In genomic region chr13:92761710-92762109, GRCh38 we compare ENCODE assay signal across 37 cellular contexts.
"Had no signal": no experiment of that assay in that cellular context is flagged by ENCODE, and none has a peak within 500 bp of the region (broad histone marks: within the 10 kb centered on the region; RNA-seq: fewer than 3 reads in every experiment).

No MANE protein-coding gene starts in this region.

- H3K9me3 Mint-ChIP-seq: activated CD4-positive, alpha-beta T cell treated with anti-CD3 and anti-CD28 coated beads, Interleukin-2, amount 10 ng/mL, durations not matched to agents 24 days and 14 days had no signal

- H3K27me3 ChIP-seq: adrenal gland, body of pancreas, brain microvascular endothelial cell, breast epithelium had no signal

- H3K4me1 ChIP-seq: adrenal gland, body of pancreas, breast epithelium had no signal

- H3K27ac ChIP-seq: adrenal gland, body of pancreas, brain microvascular endothelial cell, breast epithelium, VCaP had no signal

- H3K4me1 Mint-ChIP-seq: activated B cell treated with CpG ODN at 0.5 μM for 24 hours; activated CD4-positive, alpha-beta T cell treated with anti-CD3 and anti-CD28 coated beads, Interleukin-2, amount 10 ng/mL, durations not matched to agents 24 days and 14 days; activated naive CD8-positive, alpha-beta T cell treated with anti-CD3 and anti-CD28 coated beads for 36 hours; activated T-helper 17 cell treated with anti-CD3 and anti-CD28 coated beads, Interleukin-2, amount 50 U/mL, for 72 hours had no signal

- H3K4me3 Mint-ChIP-seq: activated B cell treated with CpG ODN at 0.5 μM for 24 hours; activated CD4-positive, alpha-beta memory T cell treated with anti-CD3 and anti-CD28 coated beads for 36 hours; activated CD4-positive, alpha-beta T cell treated with anti-CD3 and anti-CD28 coated beads, Interleukin-2, amount 10 ng/mL, durations not matched to agents 24 days and 14 days; activated CD8-positive, alpha-beta T cell treated with anti-CD3 and anti-CD28 coated beads for 36 hours; activated naive CD4-positive, alpha-beta T cell treated with anti-CD3 and anti-CD28 coated beads for 36 hours; activated naive CD8-positive, alpha-beta T cell treated with anti-CD3 and anti-CD28 coated beads for 36 hours; activated T-cell treated with anti-CD3 and anti-CD28 coated beads, Interleukin-2, amount 50 U/mL, for 4 hours; activated T-cell treated with anti-CD3 and anti-CD28 coated beads, Interleukin-2, amount 50 U/mL, for 72 hours; activated T-helper 1 cell treated with anti-CD3 and anti-CD28 coated beads, Interleukin-12 subunit alpha, Interleukin-12 subunit beta, Interleukin-2, Interleukin-4 antibody, amounts not matched to agents 30 ng/mL and 10 ng/mL and 1 ng/mL, durations not matched to agents 14 hours and 24 hours and 36 hours; activated T-helper 17 cell treated with anti-CD3 and anti-CD28 coated beads, Interleukin-2, amount 50 U/mL, for 72 hours; T-helper 1 cell treated with Interleukin-12 subunit alpha and Interleukin-12 subunit beta and Interleukin-4 antibody, amounts not matched to agents 30 μg/mL and 1 μg/mL, for 36 hours; T-helper 2 cell treated with Interferon-gamma antibody and Interleukin-4, amounts not matched to agents 5 μg/mL and 100 μg/mL, for 36 hours had no signal

- H3K4me3 ChIP-seq: adrenal gland, body of pancreas, breast epithelium had no signal

- H3K36me3 ChIP-seq: adrenal gland, brain microvascular endothelial cell, breast epithelium had no signal

- H3K36me3 Mint-ChIP-seq: activated CD4-positive, alpha-beta memory T cell treated with anti-CD3 and anti-CD28 coated beads for 36 hours; activated naive CD8-positive, alpha-beta T cell treated with anti-CD3 and anti-CD28 coated beads for 36 hours had no signal

- H3K27me3 Mint-ChIP-seq: activated B cell treated with CpG ODN at 0.5 μM for 24 hours; activated CD4-positive, alpha-beta memory T cell treated with anti-CD3 and anti-CD28 coated beads for 36 hours; activated CD4-positive, alpha-beta T cell treated with anti-CD3 and anti-CD28 coated beads, Interleukin-2, amount 10 ng/mL, durations not matched to agents 24 days and 14 days; activated CD8-positive, alpha-beta T cell treated with anti-CD3 and anti-CD28 coated beads for 36 hours; activated naive CD8-positive, alpha-beta T cell treated with anti-CD3 and anti-CD28 coated beads for 36 hours; activated T-helper 17 cell treated with anti-CD3 and anti-CD28 coated beads, Interleukin-2, amount 50 U/mL, for 72 hours had no signal

- H3K27ac Mint-ChIP-seq: activated B cell treated with CpG ODN at 0.5 μM for 24 hours; activated CD4-positive, alpha-beta memory T cell treated with anti-CD3 and anti-CD28 coated beads for 36 hours; activated CD4-positive, alpha-beta T cell treated with anti-CD3 and anti-CD28 coated beads, Interleukin-2, amount 10 ng/mL, durations not matched to agents 24 days and 14 days; activated CD8-positive, alpha-beta T cell treated with anti-CD3 and anti-CD28 coated beads for 36 hours; activated naive CD4-positive, alpha-beta T cell treated with anti-CD3 and anti-CD28 coated beads for 36 hours; activated naive CD4-positive, alpha-beta T cell treated with anti-CD3 and anti-CD28 coated beads, Interleukin-2, amount 50 U/mL, for 72 hours; activated naive CD8-positive, alpha-beta T cell treated with anti-CD3 and anti-CD28 coated beads for 36 hours; activated T-cell treated with anti-CD3 and anti-CD28 coated beads, Interleukin-2, amount 50 U/mL, for 72 hours; activated T-helper 1 cell treated with anti-CD3 and anti-CD28 coated beads, Interleukin-12 subunit alpha, Interleukin-12 subunit beta, Interleukin-2, Interleukin-4 antibody, amounts not matched to agents 30 ng/mL and 10 ng/mL and 1 ng/mL, durations not matched to agents 14 hours and 24 hours and 36 hours; activated T-helper 17 cell treated with anti-CD3 and anti-CD28 coated beads, Interleukin-2, amount 50 U/mL, for 72 hours; T-helper 1 cell treated with Interleukin-12 subunit alpha and Interleukin-12 subunit beta and Interleukin-4 antibody, amounts not matched to agents 30 μg/mL and 1 μg/mL, for 36 hours; T-helper 2 cell treated with Interferon-gamma antibody and Interleukin-4, amounts not matched to agents 5 μg/mL and 100 μg/mL, for 36 hours had no signal

- ATAC-seq: activated CD8-positive, alpha-beta T cell treated with anti-CD3 and anti-CD28 coated beads for 36 hours; activated naive CD4-positive, alpha-beta T cell treated with anti-CD3 and anti-CD28 coated beads, Interleukin-2, amount 50 U/mL, for 72 hours; activated T-cell treated with anti-CD3 and anti-CD28 coated beads, Interleukin-2, amount 50 U/mL, for 4 hours; activated T-cell treated with anti-CD3 and anti-CD28 coated beads, Interleukin-2, amount 50 U/mL, for 72 hours; activated T-helper 17 cell treated with anti-CD3 and anti-CD28 coated beads, Interleukin-2, amount 50 U/mL, for 72 hours; body of pancreas had no signal

- H3K9me3 ChIP-seq: body of pancreas had no signal

- FAIRE-seq: astrocyte, TTC549 had no signal

- DNase-seq: activated B cell treated with CpG ODN at 0.5 μM for 24 hours; activated CD4-positive, alpha-beta memory T cell treated with anti-CD3 and anti-CD28 coated beads for 36 hours; activated CD4-positive, alpha-beta T cell treated with anti-CD3 and anti-CD28 coated beads for 4 hours; activated CD4-positive, alpha-beta T cell treated with anti-CD3 and anti-CD28 coated beads, Interleukin-2, amount 10 ng/mL, durations not matched to agents 24 days and 14 days; activated CD4-positive, alpha-beta T cell treated with anti-CD3 and anti-CD28 coated beads, Interleukin-2, amount 50 U/mL, for 1 hour; activated CD4-positive, alpha-beta T cell treated with anti-CD3 and anti-CD28 coated beads, Interleukin-2, amount 50 U/mL, for 4 hours; activated CD4-positive, CD25-positive, alpha-beta regulatory T cell treated with anti-CD3 and anti-CD28 coated beads, Interleukin-2, amount 50 U/mL, for 72 hours; activated CD8-positive, alpha-beta memory T cell treated with anti-CD3 and anti-CD28 coated beads, Interleukin-2, amount 50 U/mL, for 4 hours; activated CD8-positive, alpha-beta T cell treated with anti-CD3 and anti-CD28 coated beads for 36 hours; activated effector memory CD4-positive, alpha-beta T cell treated with anti-CD3 and anti-CD28 coated beads, Interleukin-2, amount 50 U/mL, for 16 hours; activated gamma-delta T cell treated with Interleukin-2 at 50 U/mL for 16 hours; activated naive CD4-positive, alpha-beta T cell; activated naive CD4-positive, alpha-beta T cell treated with anti-CD3 and anti-CD28 coated beads for 36 hours; activated naive CD4-positive, alpha-beta T cell treated with anti-CD3 and anti-CD28 coated beads, Interleukin-2, amount 50 U/mL, for 16 hours; activated naive CD8-positive, alpha-beta T cell treated with anti-CD3 and anti-CD28 coated beads for 36 hours; activated T-cell treated with anti-CD3 and anti-CD28 coated beads for 4 hours; activated T-cell treated with anti-CD3 and anti-CD28 coated beads, Interleukin-2, amount 50 U/mL, for 1 hour; activated T-cell treated with anti-CD3 and anti-CD28 coated beads, Interleukin-2, amount 50 U/mL, for 4 hours; activated T-cell treated with anti-CD3 and anti-CD28 coated beads, Interleukin-2, amount 50 U/mL, for 72 hours; adrenal gland; amniotic stem cell; aorta; body of pancreas; brain microvascular endothelial cell; central memory CD4-positive, alpha-beta T cell; T-helper 1 cell; T-helper 2 cell; T-helper 9 cell had no signal
